In the genomic region with DNA sequence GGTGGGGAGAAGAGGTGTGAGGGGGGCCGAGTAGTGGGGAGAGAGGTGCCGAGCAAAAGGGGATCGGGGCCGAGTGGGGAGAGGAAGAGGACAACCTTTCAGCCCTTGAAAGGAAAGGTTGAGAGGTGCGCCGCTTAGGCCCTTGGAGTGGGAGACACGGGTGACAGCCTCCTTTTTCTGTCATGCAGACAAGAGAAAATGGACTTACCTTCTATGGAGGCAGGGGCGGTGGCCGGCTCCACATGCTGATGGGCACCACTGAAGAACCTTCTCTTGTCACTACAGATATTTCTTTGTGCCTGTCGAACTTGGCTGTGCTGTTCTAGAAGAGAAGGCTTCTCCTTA, we compare ENCODE assay signal across 7 cellular contexts. TPM values are rescaled to one million over a fixed set of nuclear protein-coding genes. Genes with fewer than 3 reads are reported as not detected.
DNase-seq lines count a peak whose midpoint lies in the region; FAIRE-seq and TF ChIP-seq lines count a peak whose summit lies in the region.

No MANE protein-coding gene starts in this region.

- no peak for TF ChIP-seq CTCF in spleen (IDR thresholded peaks at IDR 0.05 in 8 of 11, conservative IDR thresholded peaks at IDR 0.05 in 3 of 11)

- H3K4me3 ChIP-seq in Karpas-422 (ENCODE audit: low read length) = peak overlapping the region; percentile 80
- H3K4me3 ChIP-seq in iPS-18a (ENCODE audit: low read length) = peak overlapping the region; percentile 85
- H3K4me3 ChIP-seq in spleen = peak overlapping the region; percentile 78 to 95 (median 84)

- H3K4me1 ChIP-seq in Karpas-422 (ENCODE audit: low read length) (peaks cover 34% of the 10 kb centered on the region), iPS-18a (ENCODE audit: control insufficient read depth, low read depth, low read length) (peaks cover 7% of the 10 kb centered on the region), spleen (peaks cover 29 to 68% (median 50%) of the 10 kb centered on the region in 6 donors)

- DNase-seq in GM12891 (ENCODE audit: insufficient read length, low spot score) = no peak
- peak; percentile 73 for DNase-seq in Karpas-422
- peak; percentile 7 for DNase-seq in amniotic epithelial cell (ENCODE audit: low read depth)
- DNase-seq in spleen = no peak
- DNase-seq in H54 (ENCODE audit: insufficient read length, low spot score) = no peak
- no peak for DNase-seq in HK-2 (ENCODE audit: unreplicated experiment)

- intact Hi-C loops in spleen (cut with DNase I; ENCODE audit: low total_unique reads) = no loop called here

- peaks cover 17% of the 10 kb centered on the region; the same call in 1 of the 2 replicates for H3K36me3 ChIP-seq in Karpas-422 (ENCODE audit: insufficient read depth, low read length)
- peaks cover 3% of the 10 kb centered on the region for H3K36me3 ChIP-seq in iPS-18a (ENCODE audit: control insufficient read depth, low read depth, low read length)
- H3K36me3 ChIP-seq in spleen = peaks cover 0 to 16% (median 6%) of the 10 kb centered on the region in 6 donors

- peak overlapping the region; percentile 82 for H3K4me2 ChIP-seq in Karpas-422 (ENCODE audit: low read depth, low read length, poor library complexity, severe bottlenecking)

- H2AFZ ChIP-seq in Karpas-422 (ENCODE audit: low read length) = peak overlapping the region; percentile 69; the same call in 1 of the 2 replicates

- H3K9ac ChIP-seq in Karpas-422 (ENCODE audit: low read length) (peak overlapping the region; percentile 97), iPS-18a (ENCODE audit: low read length) (peak overlapping the region; percentile 78)

- no peaks in the 10 kb centered on the region for H3K9me3 ChIP-seq in Karpas-422 (ENCODE audit: low read length)
- no peaks in the 10 kb centered on the region for H3K9me3 ChIP-seq in iPS-18a (ENCODE audit: control insufficient read depth, low read depth, low read length)
- no peaks in the 10 kb centered on the region for H3K9me3 ChIP-seq in spleen

- H3K27ac ChIP-seq in Karpas-422 (ENCODE audit: low read length) = peak overlapping the region; percentile 92
- peak overlapping the region; percentile 51 for H3K27ac ChIP-seq in iPS-18a (ENCODE audit: low read length)
- H3K27ac ChIP-seq in spleen = peak overlapping the region; percentile 79 to 97 (median 94)

- H4K20me1 ChIP-seq in Karpas-422 (ENCODE audit: insufficient read depth, low read depth, low read length) = no peaks in the 10 kb centered on the region

- H3K9me2 ChIP-seq in Karpas-422 (replicated peaks; ENCODE audit: insufficient read depth, low read length) = no peaks in the 10 kb centered on the region

- peaks cover 70% of the 10 kb centered on the region for H3K79me2 ChIP-seq in Karpas-422 (ENCODE audit: low read length)

- FAIRE-seq in GM12891 (lab: Jason Lieb, UNC) (peak; percentile 38), H54 (lab: Jason Lieb, UNC) (no peak)

- H3K27me3 ChIP-seq in Karpas-422 (ENCODE audit: low read length) (no peaks in the 10 kb centered on the region), iPS-18a (ENCODE audit: control insufficient read depth, insufficient read depth, low read length) (no peaks in the 10 kb centered on the region), spleen (replicated peaks in 1 of 7) (no peaks in the 10 kb centered on the region)

- WGBS in spleen, 5 donors = 0 to 1% (median 0%) methylated on average over 10 of the region's 10 CpGs

- no peak for TF ChIP-seq POLR2A in GM12891 (IDR thresholded peaks at IDR 0.05; ENCODE audit: low read depth, low read length)
- no peak for TF ChIP-seq POLR2A in spleen (IDR thresholded peaks at IDR 0.05)
- no peak for TF ChIP-seq POLR2A in H54 (IDR thresholded peaks at IDR 0.05; ENCODE audit: low read depth, low read length)

TF ChIP-seq in GM12891, 5 proteins besides CTCF, POLR2A, EP300 and RAD21:
- no peak for TF ChIP-seq TAF1 (IDR thresholded peaks at IDR 0.05; ENCODE audit: low read depth, low read length)
- TF ChIP-seq PAX5 (IDR thresholded peaks at IDR 0.05; ENCODE audit: insufficient read depth, low read length, severe bottlenecking) = no peak
- no peak for TF ChIP-seq POLR2AphosphoS5 (IDR thresholded peaks at IDR 0.05; ENCODE audit: low read depth, low read length)
- TF ChIP-seq POU2F2 (IDR thresholded peaks at IDR 0.05; ENCODE audit: low read depth, low read length) = no peak
- TF ChIP-seq SPI1 (IDR thresholded peaks at IDR 0.05; ENCODE audit: low read depth, low read length) = no peak
TF ChIP-seq in GM12891: peak in this region for 0.

RNA-seq across cellular contexts. Expression of a gene that starts 0.4 kb away (rescaled TPM):
- 34.9 TPM for polyA plus RNA-seq in GM12891 (2012; ENCODE audit: low read depth, missing spikeins)
- total RNA-seq in Karpas-422 (2014; rRNA removed; shearing (Covaris generic); ENCODE audit: low replicate concordance) = 15.6 and 33.0 TPM in 2 replicates
- total RNA-seq in spleen = 10 to 100 TPM; 22.0 to 44.6 (median 31.3) TPM
- 10 to 100 TPM; 19.2 to 28.3 (median 26.9) TPM for polyA plus RNA-seq in spleen

RNA-seq across cellular contexts. Expression of a gene that starts 0.6 kb away (rescaled TPM):
- 5.4 TPM for polyA plus RNA-seq in GM12891 (2012; ENCODE audit: low read depth, missing spikeins)
- 8.3 and 21.1 TPM in 2 replicates for total RNA-seq in Karpas-422 (2014; rRNA removed; shearing (Covaris generic); ENCODE audit: low replicate concordance)
- 10 to 100 TPM in 2 of 7 donors, 1 to 10 TPM in 5; 3.9 to 15.8 (median 6.6) TPM for total RNA-seq in spleen
- 10 to 100 TPM in 1 of 3 donors, 1 to 10 TPM in 2; 3.8 to 12.3 (median 6.8) TPM for polyA plus RNA-seq in spleen

Comparison
In these comparisons a context has a peak if more than half of its experiments do, and no peak if none do; other contexts are left out.
1. DNase-seq: peak in Karpas-422 (single experiment) and amniotic epithelial cell (single experiment); none in GM12891 (single experiment), spleen (single experiment), H54 (single experiment) and HK-2 (single experiment).
2. Peak in every context shown above with its lines, with median percentiles within 50 percentile points of each other: H3K27ac ChIP-seq and H3K4me3 ChIP-seq.